ENCODE assay signal across 11 cellular contexts in genomic region chr7:92242972-92243371, GRCh38.
"Had no signal": no experiment of that assay in that cellular context is flagged by ENCODE, and none has a peak within 500 bp of the region (broad histone marks: within the 10 kb centered on the region; RNA-seq: fewer than 3 reads in every experiment).

No MANE protein-coding gene starts in this region.

- H3K27me3 ChIP-seq: stomach had no signal

- H3K4me3 ChIP-seq: stomach had no signal

- H3K9me3 Mint-ChIP-seq: activated CD4-positive, alpha-beta memory T cell treated with anti-CD3 and anti-CD28 coated beads for 36 hours; activated naive CD4-positive, alpha-beta T cell treated with anti-CD3 and anti-CD28 coated beads for 36 hours had no signal

- H3K27ac ChIP-seq: neutrophil, stomach had no signal

- H3K9me3 ChIP-seq: neutrophil, stomach had no signal

- H3K27me3 Mint-ChIP-seq: activated CD4-positive, alpha-beta memory T cell treated with anti-CD3 and anti-CD28 coated beads for 36 hours had no signal

- H3K4me3 Mint-ChIP-seq: activated CD4-positive, alpha-beta memory T cell treated with anti-CD3 and anti-CD28 coated beads for 36 hours; activated naive CD4-positive, alpha-beta T cell treated with anti-CD3 and anti-CD28 coated beads for 36 hours had no signal

- DNase-seq: activated CD4-positive, alpha-beta memory T cell treated with anti-CD3 and anti-CD28 coated beads for 36 hours; activated CD4-positive, alpha-beta T cell treated with anti-CD3 and anti-CD28 coated beads for 1 hour; activated naive CD4-positive, alpha-beta T cell treated with anti-CD3 and anti-CD28 coated beads for 36 hours; cerebellar nuclear complex; dermis blood vessel endothelial cell; hypothalamus; kidney glomerular epithelial cell; posterior cingulate gyrus; small intestine; stomach had no signal

- H3K27ac Mint-ChIP-seq: activated CD4-positive, alpha-beta memory T cell treated with anti-CD3 and anti-CD28 coated beads for 36 hours; activated naive CD4-positive, alpha-beta T cell treated with anti-CD3 and anti-CD28 coated beads for 36 hours had no signal

- FAIRE-seq: small intestine had no signal
